Comparison of ENCODE assay signal across 12 cellular contexts in genomic region chr3:111723293-111723963, GRCh38. TPM values are rescaled to one million over a fixed set of nuclear protein-coding genes. Genes with fewer than 3 reads are reported as not detected.
A peak's percentile ranks its signal among the peaks of the same experiment; 100 is the strongest.
DNase-seq lines count a peak whose midpoint lies in the region; ATAC-seq and TF ChIP-seq lines count a peak whose summit lies in the region.
"Had no signal": no experiment of that assay in that cellular context is flagged by ENCODE, and none has a peak within 500 bp of the region (broad histone marks: within the 10 kb centered on the region; RNA-seq: fewer than 3 reads in every experiment).

No MANE protein-coding gene starts in this region.

- TF ChIP-seq CTCF in SK-N-SH (IDR thresholded peaks at IDR 0.05) (no peak), parathyroid adenoma (IDR thresholded peaks at IDR 0.05) (no peak), GM20000 (IDR thresholded peaks at IDR 0.05; ENCODE audit: extremely low read depth, missing control alignments) (no peak)
- no peak for TF ChIP-seq CTCF in CD8-positive, alpha-beta T cell (IDR thresholded peaks at IDR 0.05)

- 0 out of 2 replicates have a peak overlapping the region, but pooled peaks have one; percentile 19 for H3K4me2 ChIP-seq in SK-N-SH
- H3K4me2 ChIP-seq in parathyroid adenoma (ENCODE audit: low read length), result no peak overlapping the region

- H3K9ac ChIP-seq in SK-N-SH (no peak overlapping the region), parathyroid adenoma (no peak overlapping the region)

- H3K36me3 ChIP-seq in SK-N-SH (replicated peaks in 1 of 2; ENCODE audit: control insufficient read depth in 1 of 2, insufficient read depth in 2 of 2, low read length in 1 of 2) (peaks cover 20 to 28% of the 10 kb centered on the region in 2 experiments), parathyroid adenoma (ENCODE audit: control insufficient read depth, insufficient read depth, low read length) (no peaks in the 10 kb centered on the region)
- peaks cover 8% of the 10 kb centered on the region for H3K36me3 ChIP-seq in CD8-positive, alpha-beta T cell (ENCODE audit: insufficient read depth, low read length)
- H3K36me3 ChIP-seq: ovary had no signal

- H3K9me2 ChIP-seq in SK-N-SH, result no peaks in the 10 kb centered on the region

- intact Hi-C loops in CD8-positive, alpha-beta T cell (cut with DNase I, micrococcal nuclease), result no loop called here

- no peaks in the 10 kb centered on the region for H4K20me1 ChIP-seq in SK-N-SH (ENCODE audit: insufficient read depth)

- no peak overlapping the region for H3K27ac Mint-ChIP-seq in CD8-positive, alpha-beta T cell

- 78% methylated on average over 4 of the region's 4 CpGs for WGBS in SK-N-SH (ENCODE audit: low lambda C conversion rate)

- CTCF ChIA-PET in SK-N-SH (lab: Yijun Ruan, JAX), result interaction anchor here (1.7 to 11.4 kb wide), 2 partner anchors 16 to 246 kb away, joined by 3 to 255 read pairs; no protein-coding TSS in a partner anchor
- CTCF ChIA-PET in CD8-positive, alpha-beta T cell (lab: Charles Lee), result interaction anchor here (1.2 to 10.4 kb wide), 2 partner anchors 21 to 242 kb away, joined by 3 to 379 read pairs; no protein-coding TSS in a partner anchor

- H3K4me1 Mint-ChIP-seq in CD8-positive, alpha-beta T cell (ENCODE audit: low read depth), result no peaks in the 10 kb centered on the region

- H3K27ac ChIP-seq in SK-N-SH (ENCODE audit: low read depth in 2 of 2, low read length in 1 of 2) (peak overlapping the region in 1 of 2 experiments; percentile 64; a peak in 2 of 4 replicates), parathyroid adenoma (peak overlapping the region; percentile 25)
- no peak overlapping the region for H3K27ac ChIP-seq in CD8-positive, alpha-beta T cell (ENCODE audit: low read depth, low read length)
- H3K27ac ChIP-seq: foreskin keratinocyte, ovary had no signal

- H3K27me3 ChIP-seq in SK-N-SH (ENCODE audit: insufficient read depth) (no peaks in the 10 kb centered on the region), parathyroid adenoma (ENCODE audit: control insufficient read depth, insufficient read depth, low read length) (no peaks in the 10 kb centered on the region)
- H3K27me3 ChIP-seq in CD8-positive, alpha-beta T cell (ENCODE audit: insufficient read depth, low read length), result no peaks in the 10 kb centered on the region
- H3K27me3 ChIP-seq: foreskin keratinocyte, ovary had no signal

- ATAC-seq in GM18502 (IDR thresholded peaks at IDR 0.05; ENCODE audit: poor library complexity, unreplicated experiment) (peak; percentile 80), HG03103 (IDR thresholded peaks at IDR 0.05; ENCODE audit: low read depth, unreplicated experiment) (peak; percentile 69)
- ATAC-seq in CD8-positive, alpha-beta T cell, result no peak
- ATAC-seq: foreskin keratinocyte had no signal

- H2AFZ ChIP-seq in SK-N-SH (ENCODE audit: low read depth), result no peak overlapping the region
- peak overlapping the region; percentile 30 for H2AFZ ChIP-seq in parathyroid adenoma

- H3K4me1 ChIP-seq in SK-N-SH (ENCODE audit: control insufficient read depth in 1 of 2, insufficient read depth in 2 of 2, low read depth in 1 of 2, low read length in 1 of 2) (0 out of 4 replicates have a peak, but pooled peaks cover 0 to 4% of the 10 kb centered on the region in 2 experiments), parathyroid adenoma (peaks cover 7% of the 10 kb centered on the region)
- H3K4me1 ChIP-seq in CD8-positive, alpha-beta T cell (ENCODE audit: insufficient read depth, low read length), result no peaks in the 10 kb centered on the region

- TF ChIP-seq EP300 in SK-N-SH (IDR thresholded peaks at IDR 0.05; ENCODE audit: borderline replicate concordance in 1 of 2, low read depth in 1 of 2, low read length in 1 of 2), result no peak

- H3K79me2 ChIP-seq in SK-N-SH (ENCODE audit: insufficient read depth) (no peaks in the 10 kb centered on the region), parathyroid adenoma (no peaks in the 10 kb centered on the region)

- H3K9me3 Mint-ChIP-seq in CD8-positive, alpha-beta T cell, result no peaks in the 10 kb centered on the region

- no peak overlapping the region for H3K4me3 Mint-ChIP-seq in CD8-positive, alpha-beta T cell

- POLR2A ChIA-PET in SK-N-SH (lab: Yijun Ruan, JAX), result no interaction called here
- POLR2A ChIA-PET in CD8-positive, alpha-beta T cell (lab: Charles Lee), result no interaction called here

- no peaks in the 10 kb centered on the region for H3K27me3 Mint-ChIP-seq in CD8-positive, alpha-beta T cell (ENCODE audit: low read depth)

- H3F3A ChIP-seq in SK-N-SH (replicated peaks; ENCODE audit: insufficient read depth), result peaks cover 5% of the 10 kb centered on the region

- DNase-seq in SK-N-SH (no peak), GM20000 (ENCODE audit: low spot score) (no peak), NCI-H82 treated with DMSO at 0.1 percent for 48 hours (lab: John Stamatoyannopoulos, UW; ENCODE audit: unreplicated experiment) (no peak), 8988T (no peak)
- no peak for DNase-seq in CD8-positive, alpha-beta T cell
- DNase-seq: activated CD4-positive, alpha-beta T cell treated with anti-CD3 and anti-CD28 coated beads for 48 hours; foreskin keratinocyte; KBM-7; ovary had no signal

- H3K4me3 ChIP-seq in SK-N-SH (ENCODE audit: low read depth in 2 of 2, low read length in 1 of 2), result no peak overlapping the region
- no peak overlapping the region for H3K4me3 ChIP-seq in parathyroid adenoma (ENCODE audit: low read depth, low read length)
- no peak overlapping the region for H3K4me3 ChIP-seq in CD8-positive, alpha-beta T cell (ENCODE audit: low read depth, low read length)
- H3K4me3 ChIP-seq: ovary had no signal

- no peak for TF ChIP-seq RAD21 in SK-N-SH (IDR thresholded peaks at IDR 0.05; ENCODE audit: low read length)

- H3K36me3 Mint-ChIP-seq in CD8-positive, alpha-beta T cell, result peaks cover 50% of the 10 kb centered on the region

- H3K9me3 ChIP-seq in SK-N-SH (no peaks in the 10 kb centered on the region), parathyroid adenoma (ENCODE audit: control insufficient read depth, low read length) (no peaks in the 10 kb centered on the region)
- no peaks in the 10 kb centered on the region for H3K9me3 ChIP-seq in CD8-positive, alpha-beta T cell (ENCODE audit: low read length)
- H3K9me3 ChIP-seq: ovary had no signal

TF ChIP-seq in SK-N-SH, 30 proteins besides CTCF, POLR2A, EP300 and RAD21:
- TF ChIP-seq, protein P1, sequence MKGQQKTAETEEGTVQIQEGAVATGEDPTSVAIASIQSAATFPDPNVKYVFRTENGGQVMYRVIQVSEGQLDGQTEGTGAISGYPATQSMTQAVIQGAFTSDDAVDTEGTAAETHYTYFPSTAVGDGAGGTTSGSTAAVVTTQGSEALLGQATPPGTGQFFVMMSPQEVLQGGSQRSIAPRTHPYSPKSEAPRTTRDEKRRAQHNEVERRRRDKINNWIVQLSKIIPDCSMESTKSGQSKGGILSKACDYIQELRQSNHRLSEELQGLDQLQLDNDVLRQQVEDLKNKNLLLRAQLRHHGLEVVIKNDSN (IDR thresholded peaks at IDR 0.05; ENCODE audit: borderline replicate concordance, low read depth), result no peak
- TF ChIP-seq GABPA (IDR thresholded peaks at IDR 0.05; ENCODE audit: low read depth) (no peak), FOXM1 (IDR thresholded peaks at IDR 0.05; ENCODE audit: low read depth) (no peak), TCF12 (IDR thresholded peaks at IDR 0.05) (peak; percentile 51; the same call in 1 of the 2 replicates), FOSL2 (IDR thresholded peaks at IDR 0.05; ENCODE audit: borderline replicate concordance, low read depth) (peak; percentile 65; the same call in 1 of the 2 replicates), TAF1 (IDR thresholded peaks at IDR 0.05; ENCODE audit: borderline replicate concordance, low read depth, low read length) (no peak), JUND (IDR thresholded peaks at IDR 0.05) (peak; percentile 40)
- TF ChIP-seq, protein P2, sequence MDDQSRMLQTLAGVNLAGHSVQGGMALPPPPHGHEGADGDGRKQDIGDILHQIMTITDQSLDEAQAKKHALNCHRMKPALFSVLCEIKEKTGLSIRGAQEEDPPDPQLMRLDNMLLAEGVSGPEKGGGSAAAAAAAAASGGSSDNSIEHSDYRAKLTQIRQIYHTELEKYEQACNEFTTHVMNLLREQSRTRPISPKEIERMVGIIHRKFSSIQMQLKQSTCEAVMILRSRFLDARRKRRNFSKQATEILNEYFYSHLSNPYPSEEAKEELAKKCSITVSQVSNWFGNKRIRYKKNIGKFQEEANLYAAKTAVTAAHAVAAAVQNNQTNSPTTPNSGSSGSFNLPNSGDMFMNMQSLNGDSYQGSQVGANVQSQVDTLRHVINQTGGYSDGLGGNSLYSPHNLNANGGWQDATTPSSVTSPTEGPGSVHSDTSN (IDR thresholded peaks at IDR 0.05), result peak; percentile 47
TF ChIP-seq in SK-N-SH: peak in this region for 4.

RNA-seq across cellular contexts. Expression of gene PLCXD2, which starts 49.0 kb away (rescaled TPM):
- polyA plus RNA-seq in SK-N-SH (2012; rRNA removed), result 3.9 and 6.5 TPM in 2 replicates
- polyA plus RNA-seq in SK-N-SH (2012; cell fraction: cytosol; rRNA removed), result 3.9 and 4.8 TPM in 2 replicates
- 7.1 and 15.1 TPM in 2 replicates for polyA plus RNA-seq in SK-N-SH (2012; cell fraction: nucleus; rRNA removed)
- 10 to 100 TPM; 52.6 to 52.8 TPM for total RNA-seq in CD8-positive, alpha-beta T cell
